ENCODE assay signal across 15 cellular contexts in the genomic region with DNA sequence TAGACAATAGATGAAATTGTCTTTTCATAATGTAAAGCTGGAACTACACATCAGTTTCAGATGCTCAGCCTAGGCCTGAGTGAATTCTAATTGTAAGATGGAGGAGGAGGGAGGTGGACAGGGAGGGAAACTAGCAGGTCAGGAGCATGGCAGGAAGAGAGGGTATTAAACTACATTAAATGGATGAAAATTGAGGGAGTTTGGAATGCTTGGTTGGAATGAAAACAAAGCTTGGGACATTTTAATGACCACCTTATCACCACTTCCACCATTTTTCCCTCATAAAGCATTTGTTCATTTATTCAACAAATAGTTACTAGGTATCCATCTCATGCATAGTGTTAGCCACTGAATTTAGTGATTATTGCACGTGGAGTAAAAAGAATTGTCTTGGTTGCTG.
"Had no signal": no experiment of that assay in that cellular context is flagged by ENCODE, and none has a peak within 500 bp of the region (broad histone marks: within the 10 kb centered on the region; RNA-seq: fewer than 3 reads in every experiment).

No MANE protein-coding gene starts in this region.

- H3K9me3 Mint-ChIP-seq: T-helper 2 cell treated with Interferon-gamma antibody and Interleukin-4, amounts not matched to agents 5 μg/mL and 100 μg/mL, for 36 hours had no signal

- H3K36me3 ChIP-seq: gastrocnemius medialis, heart left ventricle, neutrophil, tibial artery, uterus had no signal

- H3K9me3 ChIP-seq: gastrocnemius medialis, heart left ventricle, neutrophil, tibial artery, uterus had no signal

- DNase-seq: activated CD4-positive, alpha-beta T cell treated with anti-CD3 and anti-CD28 coated beads, Interleukin-2, amount 50 U/mL, for 1 hour; activated naive CD4-positive, alpha-beta T cell treated with Interleukin-2 at 50 U/mL for 16 hours; anterior cingulate cortex; cerebellar nuclear complex; effector memory CD4-positive, alpha-beta T cell; gastrocnemius medialis; heart left ventricle; islet precursor cell; stimulated activated CD4-positive, alpha-beta T cell treated with anti-CD3 and anti-CD28 coated beads, Interleukin-15, amount 100 ng/mL, for 24 hours; stimulated activated CD4-positive, alpha-beta T cell treated with anti-CD3 and anti-CD28 coated beads, Interleukin-4, amount 100 ng/mL, for 1 hour; stimulated activated naive CD4-positive, alpha-beta T cell; tibial artery; uterus had no signal

- H3K4me1 ChIP-seq: heart left ventricle, tibial artery, uterus had no signal

- H3K27ac ChIP-seq: gastrocnemius medialis, neutrophil, tibial artery had no signal

- H3K4me3 ChIP-seq: gastrocnemius medialis, heart left ventricle, tibial artery, uterus had no signal

- H3K27ac Mint-ChIP-seq: T-helper 2 cell treated with Interferon-gamma antibody and Interleukin-4, amounts not matched to agents 5 μg/mL and 100 μg/mL, for 36 hours had no signal

- H3K4me3 Mint-ChIP-seq: T-helper 2 cell treated with Interferon-gamma antibody and Interleukin-4, amounts not matched to agents 5 μg/mL and 100 μg/mL, for 36 hours had no signal

- H3K27me3 ChIP-seq: gastrocnemius medialis, heart left ventricle, neutrophil, tibial artery, uterus had no signal
